Comparison of ENCODE assay signal across 2 cellular contexts in genomic region chr7:74493295-74493694, GRCh38.
TF ChIP-seq lines count a peak whose summit lies in the region.

No MANE protein-coding gene starts in this region.

TF ChIP-seq in H1, 55 proteins besides CTCF, POLR2A, EP300 and RAD21:
- TF ChIP-seq SRF (IDR thresholded peaks at IDR 0.05; ENCODE audit: low read depth, low read length) (peak; percentile 71), TEAD4 (IDR thresholded peaks at IDR 0.05; ENCODE audit: low read depth, low read length) (no peak)

TF ChIP-seq in SK-N-SH, 30 proteins besides CTCF, POLR2A, EP300 and RAD21:
- TF ChIP-seq SMC3 (IDR thresholded peaks at IDR 0.05; ENCODE audit: low read depth, low read length) = no peak
- no peak for TF ChIP-seq EZH2phosphoT487 (IDR thresholded peaks at IDR 0.05; ENCODE audit: borderline replicate concordance, low read depth)
- TF ChIP-seq FOXM1 (IDR thresholded peaks at IDR 0.05; ENCODE audit: low read depth) = no peak
- no peak for TF ChIP-seq REST (IDR thresholded peaks at IDR 0.05; ENCODE audit: low read depth, low read length)
- TF ChIP-seq IRF3 (IDR thresholded peaks at IDR 0.05; ENCODE audit: low read depth, low read length) = no peak
- TF ChIP-seq RFX5 (IDR thresholded peaks at IDR 0.05; ENCODE audit: low read length) = no peak
- no peak for TF ChIP-seq SIN3A (IDR thresholded peaks at IDR 0.05; ENCODE audit: borderline replicate concordance, low read depth, low read length)
- no peak for TF ChIP-seq RCOR1 (IDR thresholded peaks at IDR 0.05; ENCODE audit: low read length)
- no peak for TF ChIP-seq GABPA (IDR thresholded peaks at IDR 0.05; ENCODE audit: low read depth)
- TF ChIP-seq MXI1 (IDR thresholded peaks at IDR 0.05; ENCODE audit: low read depth, low read length) = no peak
- no peak for TF ChIP-seq NRF1 (IDR thresholded peaks at IDR 0.05; ENCODE audit: low read depth, low read length)
- no peak for TF ChIP-seq ZBTB33 (IDR thresholded peaks at IDR 0.05; ENCODE audit: borderline replicate concordance, low read depth)
- TF ChIP-seq TEAD4 (IDR thresholded peaks at IDR 0.05; ENCODE audit: borderline replicate concordance, insufficient read depth) = no peak
- no peak for TF ChIP-seq YY1 (IDR thresholded peaks at IDR 0.05; ENCODE audit: low read depth)
- TF ChIP-seq TCF12 (IDR thresholded peaks at IDR 0.05) = no peak
- no peak for TF ChIP-seq FOXJ3 (CRISPR knock-in tag; IDR thresholded peaks at IDR 0.05)
- no peak for TF ChIP-seq ELF1 (IDR thresholded peaks at IDR 0.05)
